22 cellular contexts compared by ENCODE assay signal in genomic region chr10:70778267-70778924, GRCh38. TPM values are rescaled to one million over a fixed set of nuclear protein-coding genes. Genes with fewer than 3 reads are reported as not detected.
A peak's percentile ranks its signal among the peaks of the same experiment; 100 is the strongest.
DNase-seq lines count a peak whose midpoint lies in the region; ATAC-seq and TF ChIP-seq lines count a peak whose summit lies in the region.
"Had no signal": no experiment of that assay in that cellular context is flagged by ENCODE, and none has a peak within 500 bp of the region (broad histone marks: within the 10 kb centered on the region; RNA-seq: fewer than 3 reads in every experiment).

No MANE protein-coding gene starts in this region.

- CTCF ChIA-PET in GM10248 (lab: Yijun Ruan, JAX), result interaction anchor here (1.8 kb wide), 1 partner anchor 19 kb away, joined by 3 read pairs; no protein-coding TSS in a partner anchor

- peak overlapping the region; percentile 55 for H3K4me2 ChIP-seq in BLaER1
- no peak overlapping the region for H3K4me2 ChIP-seq in neuronal stem cell (ENCODE audit: insufficient read depth, low read length, poor library complexity, severe bottlenecking)

- H2AK5ac ChIP-seq in neuronal stem cell (ENCODE audit: low read depth, low read length), result peak overlapping the region; percentile 26

- H3K27me3 ChIP-seq in BLaER1 (no peaks in the 10 kb centered on the region), neuronal stem cell (ENCODE audit: control insufficient read depth in 3 of 3, insufficient read depth in 3 of 3, low read depth in 1 of 3, low read length in 3 of 3) (peaks cover 0 to 37% (median 1%) of the 10 kb centered on the region in 3 experiments), esophagus squamous epithelium (peaks cover 0 to 5% (median 0%) of the 10 kb centered on the region in 4 donors)
- H3K27me3 ChIP-seq: gastroesophageal sphincter, ovary had no signal

- no peaks in the 10 kb centered on the region for H4K20me1 ChIP-seq in BLaER1

- TF ChIP-seq CTCF in GM10248 (IDR thresholded peaks at IDR 0.05; ENCODE audit: control extremely low read depth, extremely low read depth, low read depth, missing control alignments), result no peak
- no peak for TF ChIP-seq CTCF in coronary artery (IDR thresholded peaks at IDR 0.05)
- TF ChIP-seq CTCF in esophagus squamous epithelium (IDR thresholded peaks at IDR 0.05), result no peak

- H3K36me3 ChIP-seq in BLaER1, result no peaks in the 10 kb centered on the region
- H3K36me3 ChIP-seq in neuronal stem cell (replicated peaks in 1 of 2; ENCODE audit: control insufficient read depth in 2 of 2, insufficient read depth in 2 of 2, low read length in 2 of 2), result no peaks in the 10 kb centered on the region
- no peaks in the 10 kb centered on the region for H3K36me3 ChIP-seq in esophagus squamous epithelium
- H3K36me3 ChIP-seq: gastroesophageal sphincter, ovary had no signal

- no peak for TF ChIP-seq POLR2A in esophagus squamous epithelium (IDR thresholded peaks at IDR 0.05)

- no peak overlapping the region for H2AFZ ChIP-seq in neuronal stem cell (ENCODE audit: low read length)
- H2AFZ ChIP-seq: GM23248 had no signal

- H3K4ac ChIP-seq in neuronal stem cell (ENCODE audit: low read length), result no peak overlapping the region

- H2BK15ac ChIP-seq in neuronal stem cell (ENCODE audit: low read length), result no peak overlapping the region

- intact Hi-C loops in esophagus squamous epithelium (cut with DNase I), result no loop called here

- H3K9me3 ChIP-seq in BLaER1 (no peaks in the 10 kb centered on the region), neuronal stem cell (replicated peaks in 1 of 2; ENCODE audit: control insufficient read depth in 2 of 2, insufficient read depth in 1 of 2, low read depth in 1 of 2, low read length in 2 of 2) (no peaks in the 10 kb centered on the region), esophagus squamous epithelium (no peaks in the 10 kb centered on the region)
- H3K9me3 ChIP-seq: gastroesophageal sphincter, ovary had no signal

- H3K27ac ChIP-seq in BLaER1 (peak overlapping the region; percentile 70; the same call in 1 of the 2 replicates), coronary artery (no peak overlapping the region), neuronal stem cell (replicated peaks; ENCODE audit: low read length) (no peak overlapping the region), esophagus squamous epithelium (no peak overlapping the region)
- H3K27ac ChIP-seq: gastroesophageal sphincter, GM23248, ovary had no signal

- H3K4me1 ChIP-seq in BLaER1 (peaks cover 28% of the 10 kb centered on the region), neuronal stem cell (ENCODE audit: control insufficient read depth in 2 of 2, insufficient read depth in 1 of 2, low read depth in 1 of 2, low read length in 2 of 2) (peaks cover 0 to 5% of the 10 kb centered on the region in 2 donors), esophagus squamous epithelium (peaks cover 2 to 33% (median 7%) of the 10 kb centered on the region in 3 donors)
- H3K4me1 ChIP-seq: gastroesophageal sphincter had no signal

- POLR2A ChIA-PET in GM10248 (lab: Yijun Ruan, JAX), result no interaction called here

- no peak overlapping the region for H3K23ac ChIP-seq in neuronal stem cell (ENCODE audit: low read depth, low read length, poor library complexity)

- H3K14ac ChIP-seq in neuronal stem cell (ENCODE audit: low read length), result no peak overlapping the region

- peak; percentile 9 for DNase-seq in GM10248 (ENCODE audit: extremely low spot score)
- DNase-seq in coronary artery (ENCODE audit: low spot score), result peak; percentile 69
- no peak for DNase-seq in neuronal stem cell (ENCODE audit: low spot score)
- DNase-seq in esophagus squamous epithelium (lab: John Stamatoyannopoulos, UW), result no peak
- DNase-seq in occipital lobe (lab: John Stamatoyannopoulos, UW), result no peak
- DNase-seq: activated CD4-positive, alpha-beta memory T cell treated with anti-CD3 and anti-CD28 coated beads, Interleukin-2, amount 10 ng/mL, durations not matched to agents 7 days and 5 days; CD4-positive, CD25-positive, alpha-beta regulatory T cell; central memory CD4-positive, alpha-beta T cell; GM23248; hippocampal formation; immature natural killer cell; IMR-90; NCI-H187; NCI-H526 treated with DMSO at 0.1 percent for 48 hours; ovary; T-helper 1 cell had no signal

- H3K9ac ChIP-seq in BLaER1 (no peak overlapping the region), neuronal stem cell (ENCODE audit: low read depth, low read length, poor library complexity) (no peak overlapping the region)
- H3K9ac ChIP-seq: GM23248 had no signal

- no peak overlapping the region for H4K91ac ChIP-seq in neuronal stem cell (ENCODE audit: low read depth, low read length, poor library complexity)

- no peak overlapping the region for H2BK12ac ChIP-seq in neuronal stem cell (ENCODE audit: low read length)

- H3K79me1 ChIP-seq in neuronal stem cell (ENCODE audit: low read depth, low read length), result no peaks in the 10 kb centered on the region

- H2BK120ac ChIP-seq in neuronal stem cell (ENCODE audit: low read depth, low read length), result no peak overlapping the region

- H2BK5ac ChIP-seq in neuronal stem cell (ENCODE audit: low read length), result no peak overlapping the region

- WGBS in neuronal stem cell (ENCODE audit: extremely low coverage in 2 of 2, insufficient read length in 2 of 2, insufficient replicate concordance in 1 of 2), 2 donors, result no CpG with 5 or more reads among the region's 9 CpGs
- 73% methylated on average over 6 to 8 of the region's 9 CpGs for WGBS in esophagus squamous epithelium, 2 donors

- H3K4me3 ChIP-seq in BLaER1 (no peak overlapping the region), coronary artery (no peak overlapping the region), neuronal stem cell (ENCODE audit: low read length in 2 of 2) (no peak overlapping the region), esophagus squamous epithelium (no peak overlapping the region)
- H3K4me3 ChIP-seq: gastroesophageal sphincter, GM23248, ovary had no signal

- no peak overlapping the region for H4K8ac ChIP-seq in neuronal stem cell (ENCODE audit: low read depth, low read length)

- no peak overlapping the region for H3K18ac ChIP-seq in neuronal stem cell (ENCODE audit: low read length)

- no peak for ATAC-seq in HG03442 (IDR thresholded peaks at IDR 0.05; ENCODE audit: unreplicated experiment)
- ATAC-seq: gastroesophageal sphincter, left lobe of liver had no signal

RNA-seq across cellular contexts. Expression of gene TBATA, which starts 6.8 kb away (rescaled TPM):
- polyA plus RNA-seq in neuronal stem cell (2013, experiment 1 of 2), result not detected
- not detected for polyA plus RNA-seq in neuronal stem cell (2013, experiment 2 of 2)
- total RNA-seq in esophagus squamous epithelium (not detected), occipital lobe (not detected)
- total RNA-seq: activated CD4-positive, alpha-beta memory T cell treated with anti-CD3 and anti-CD28 coated beads, Interleukin-2, amount 10 ng/mL, durations not matched to agents 7 days and 5 days; CD4-positive, CD25-positive, alpha-beta regulatory T cell; Daoy; fibroblast of lung; gastroesophageal sphincter; GM23248; IMR-90; left lobe of liver; ovary had no signal
- polyA plus RNA-seq: CD4-positive, CD25-positive, alpha-beta regulatory T cell; fibroblast of lung; GM23248; immature natural killer cell; IMR-90; ovary had no signal

RNA-seq across cellular contexts. Expression of gene SGPL1, which starts 37.4 kb away (rescaled TPM):
- polyA plus RNA-seq in neuronal stem cell (2013, experiment 1 of 2), result 23.0 TPM
- polyA plus RNA-seq in neuronal stem cell (2013, experiment 2 of 2), result 23.0 TPM
- total RNA-seq in esophagus squamous epithelium (10 to 100 TPM; 34.2 to 47.1 (median 43.1) TPM), occipital lobe (42.6 TPM)

Comparison
In these comparisons a context has a peak if more than half of its experiments do, and no peak if none do; other contexts are left out.
1. DNase-seq: peak in GM10248 (single experiment) and coronary artery (single experiment); none in neuronal stem cell (single experiment), esophagus squamous epithelium (single experiment) and occipital lobe (single experiment).